In the genomic region with DNA sequence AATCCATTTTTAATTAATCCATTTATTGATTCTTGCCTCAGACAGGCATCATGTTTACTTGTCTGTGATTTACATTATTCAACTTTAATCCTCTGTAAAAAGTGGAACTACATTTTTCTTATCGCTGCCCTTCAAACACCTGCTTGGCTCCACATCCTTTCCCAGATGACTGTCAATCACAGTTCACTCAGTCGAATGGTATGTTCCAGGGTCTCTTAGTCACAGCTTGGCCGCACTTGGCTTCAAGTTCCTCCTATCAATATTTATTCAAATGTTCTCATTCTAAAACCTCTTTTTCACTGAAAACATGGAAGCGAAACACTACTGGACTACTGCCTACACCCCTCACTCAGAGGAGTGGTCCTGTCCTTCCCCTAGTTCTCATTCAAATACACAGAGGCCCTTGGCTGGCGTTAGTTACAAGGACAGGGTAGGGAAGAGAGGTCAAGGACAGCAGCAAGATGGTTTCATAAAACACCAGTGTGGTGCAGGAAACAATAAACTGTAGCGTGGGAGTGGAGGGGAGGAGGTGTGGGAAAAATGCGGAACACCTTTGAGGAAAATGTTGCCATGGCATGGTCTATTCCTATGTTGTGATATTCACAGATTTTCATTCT, we compare ENCODE assay signal across 1 cellular context.
TF ChIP-seq lines count a peak whose summit lies in the region.

No MANE protein-coding gene starts in this region.

TF ChIP-seq in K562, 482 proteins besides CTCF, POLR2A, EP300 and RAD21 (continued from another document):
- 0 out of 2 replicates have a peak, but pooled peaks have one; percentile 13 for TF ChIP-seq PKNOX1 (IDR thresholded peaks at IDR 0.05)
